In the genomic region with DNA sequence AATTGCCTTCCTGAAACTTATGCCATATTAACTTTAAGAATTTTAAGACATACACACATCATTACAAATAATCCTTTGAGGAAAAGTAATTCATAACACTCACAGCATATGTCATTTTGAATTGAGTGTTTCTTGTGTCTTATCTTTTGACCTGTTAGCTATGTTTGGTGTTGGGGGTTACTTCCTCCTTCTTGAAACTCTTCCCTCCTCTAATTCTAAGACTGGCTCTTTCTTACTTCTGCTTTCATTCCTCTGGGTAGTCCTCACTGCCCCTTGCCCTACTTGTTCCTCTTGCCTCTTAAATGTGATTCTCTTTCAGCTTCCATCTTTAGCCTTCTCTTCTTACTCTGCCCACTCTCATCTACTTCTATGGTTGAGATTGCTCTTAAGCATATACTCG, we compare ENCODE assay signal across 10 cellular contexts. TPM values are rescaled to one million over a fixed set of nuclear protein-coding genes. Genes with fewer than 3 reads are reported as not detected.
DNase-seq lines count a peak whose midpoint lies in the region; ATAC-seq, FAIRE-seq and TF ChIP-seq lines count a peak whose summit lies in the region.
"Had no signal": no experiment of that assay in that cellular context is flagged by ENCODE, and none has a peak within 500 bp of the region (broad histone marks: within the 10 kb centered on the region; RNA-seq: fewer than 3 reads in every experiment).

No MANE protein-coding gene starts in this region.

- DNase-seq in lung (ENCODE audit: low spot score), result no peak
- no peak for DNase-seq in NCI-H2107 (lab: John Stamatoyannopoulos, UW)
- no peak for DNase-seq in kidney
- no peak for DNase-seq in DMS114 treated with DMSO at 0.1 percent for 48 hours (lab: John Stamatoyannopoulos, UW; ENCODE audit: unreplicated experiment)
- no peak for DNase-seq in stimulated activated effector memory CD8-positive, alpha-beta T cell treated with anti-CD3 and anti-CD28 coated beads, Interleukin-12 subunit alpha, Interleukin-12 subunit beta, amount 100 ng/mL, for 72 hours (ENCODE audit: low spot score in 2 of 2)
- DNase-seq: NCI-H146, pancreas had no signal

- H3K4me3 Mint-ChIP-seq in stimulated activated effector memory CD8-positive, alpha-beta T cell treated with anti-CD3 and anti-CD28 coated beads, Interleukin-12 subunit alpha, Interleukin-12 subunit beta, amount 100 ng/mL, for 72 hours, result no peak overlapping the region

- no peak overlapping the region for H3K9ac ChIP-seq in kidney (ENCODE audit: low read length in 2 of 2)

- H3K27ac Mint-ChIP-seq in stimulated activated effector memory CD8-positive, alpha-beta T cell treated with anti-CD3 and anti-CD28 coated beads, Interleukin-12 subunit alpha, Interleukin-12 subunit beta, amount 100 ng/mL, for 72 hours, result no peak overlapping the region

- no peaks in the 10 kb centered on the region for H3K4me1 ChIP-seq in lung (ENCODE audit: control insufficient read depth in 2 of 2, insufficient read depth in 2 of 2, low read length in 2 of 2)
- H3K4me1 ChIP-seq in kidney (ENCODE audit: control insufficient read depth in 1 of 2, insufficient read depth in 1 of 2, low read depth in 1 of 2, low read length in 2 of 2), result peaks cover 0 to 2% of the 10 kb centered on the region in 2 donors
- H3K4me1 ChIP-seq: pancreas had no signal

- no peaks in the 10 kb centered on the region for H3K36me3 ChIP-seq in lung (ENCODE audit: control insufficient read depth in 2 of 2, insufficient read depth in 2 of 2, low read length in 2 of 2)
- no peaks in the 10 kb centered on the region for H3K36me3 ChIP-seq in kidney (ENCODE audit: control insufficient read depth in 1 of 2, insufficient read depth in 2 of 2, low read length in 2 of 2)
- H3K36me3 ChIP-seq: pancreas had no signal

- no peaks in the 10 kb centered on the region for H3K36me3 Mint-ChIP-seq in stimulated activated effector memory CD8-positive, alpha-beta T cell treated with anti-CD3 and anti-CD28 coated beads, Interleukin-12 subunit alpha, Interleukin-12 subunit beta, amount 100 ng/mL, for 72 hours

- H3K27me3 ChIP-seq in lung (ENCODE audit: control insufficient read depth, insufficient read depth), result no peaks in the 10 kb centered on the region
- H3K27me3 ChIP-seq: pancreas had no signal

- intact Hi-C loops in kidney (cut with DNase I), result no loop called here

- no peaks in the 10 kb centered on the region for H3K4me1 Mint-ChIP-seq in stimulated activated effector memory CD8-positive, alpha-beta T cell treated with anti-CD3 and anti-CD28 coated beads, Interleukin-12 subunit alpha, Interleukin-12 subunit beta, amount 100 ng/mL, for 72 hours

- ATAC-seq in GM18868 (IDR thresholded peaks at IDR 0.05; ENCODE audit: unreplicated experiment) (peak; percentile 100), GM21825 (IDR thresholded peaks at IDR 0.05; ENCODE audit: unreplicated experiment) (peak; percentile 100), HG03565 (IDR thresholded peaks at IDR 0.05; ENCODE audit: unreplicated experiment) (peak; percentile 94), lung (ENCODE audit: insufficient read depth, low FRiP score) (peak; percentile 41)
- no peak for ATAC-seq in stimulated activated effector memory CD8-positive, alpha-beta T cell treated with anti-CD3 and anti-CD28 coated beads, Interleukin-12 subunit alpha, Interleukin-12 subunit beta, amount 100 ng/mL, for 72 hours

- FAIRE-seq in kidney (lab: Jason Lieb, UNC), result no peak
- FAIRE-seq: pancreas had no signal

- H3K27ac ChIP-seq in lung (ENCODE audit: low read depth in 1 of 2, low read length in 1 of 2), result no peak overlapping the region
- H3K27ac ChIP-seq in kidney (ENCODE audit: low read depth in 2 of 2, low read length in 2 of 2), result no peak overlapping the region
- H3K27ac ChIP-seq: pancreas had no signal

- no peak overlapping the region for H3K4me3 ChIP-seq in lung
- H3K4me3 ChIP-seq in kidney (ENCODE audit: low read length in 2 of 2), result no peak overlapping the region
- H3K4me3 ChIP-seq: pancreas had no signal

- TF ChIP-seq CTCF in lung (IDR thresholded peaks at IDR 0.05; ENCODE audit: control extremely low read depth, extremely low read depth) (no peak), kidney (IDR thresholded peaks at IDR 0.05; ENCODE audit: borderline replicate concordance, extremely low read depth, insufficient read depth) (no peak)

- H3K9me3 ChIP-seq in lung (ENCODE audit: control insufficient read depth in 2 of 2, insufficient read depth in 1 of 2, low read length in 1 of 2) (no peaks in the 10 kb centered on the region), kidney (ENCODE audit: control insufficient read depth in 1 of 2, low read length in 2 of 2) (no peaks in the 10 kb centered on the region)
- H3K9me3 ChIP-seq: pancreas had no signal

- no peaks in the 10 kb centered on the region for H3K9me3 Mint-ChIP-seq in stimulated activated effector memory CD8-positive, alpha-beta T cell treated with anti-CD3 and anti-CD28 coated beads, Interleukin-12 subunit alpha, Interleukin-12 subunit beta, amount 100 ng/mL, for 72 hours

- WGBS in lung, 2 donors, result 88 to 89% methylated on average over 1 of the region's 1 CpG

RNA-seq across cellular contexts. Expression of gene PIP4K2A, which starts 28.3 kb away (rescaled TPM):
- total RNA-seq in lung, result 10 to 100 TPM; 37.0 to 42.2 TPM
- 10 to 100 TPM in 1 of 2 donors, 1 to 10 TPM in 1; 7.3 to 18.2 TPM for polyA plus RNA-seq in lung
- 54.6 TPM for total RNA-seq in kidney
- polyA plus RNA-seq in kidney (ENCODE audit: insufficient read depth, low read depth, low replicate concordance), result 12.2 TPM
